Comparison of ENCODE assay signal across 8 cellular contexts in genomic region chr2:101823347-101823791, GRCh38.
DNase-seq lines count a peak whose midpoint lies in the region; ATAC-seq and TF ChIP-seq lines count a peak whose summit lies in the region.

No MANE protein-coding gene starts in this region.

- peak; percentile 60 for ATAC-seq in HG03135 (IDR thresholded peaks at IDR 0.05; ENCODE audit: unreplicated experiment)

- DNase-seq in GM13977 (ENCODE audit: low spot score): peak; percentile 18
- DNase-seq in RWPE1 (ENCODE audit: low spot score): peak; percentile 49
- DNase-seq in activated effector memory CD4-positive, alpha-beta T cell treated with anti-CD3 and anti-CD28 coated beads, Interleukin-2, amount 50 U/mL, for 16 hours: peak; percentile 85
- DNase-seq in glomerular visceral epithelial cell (ENCODE audit: extremely low spot score): peak; percentile 80
- DNase-seq in retinal pigment epithelial cell (ENCODE audit: low read depth): no peak
- DNase-seq in NCI-H1105 (lab: John Stamatoyannopoulos, UW): no peak
- no peak for DNase-seq in NCI-H2081 treated with DMSO at 0.1 percent for 48 hours (lab: John Stamatoyannopoulos, UW)

- TF ChIP-seq CTCF in GM13977 (IDR thresholded peaks at IDR 0.05; ENCODE audit: extremely low read depth, insufficient read depth, missing control alignments) (peak; percentile 84), RWPE1 (conservative IDR thresholded peaks at IDR 0.05; ENCODE audit: low read depth) (peak; percentile 37), retinal pigment epithelial cell (conservative IDR thresholded peaks at IDR 0.05; ENCODE audit: low read depth, low read length) (peak; percentile 80)

- CTCF ChIA-PET in RWPE1 (lab: Yijun Ruan, JAX): interaction anchor here (0.6 to 1.3 kb wide), 5 partner anchors 78 to 303 kb away, joined by 3 to 5 read pairs (median 3); partner anchors contain the start of gene MAP4K4

- H3K4me3 ChIP-seq in retinal pigment epithelial cell (ENCODE audit: low read length): no peak overlapping the region

- POLR2A ChIA-PET in RWPE1 (lab: Yijun Ruan, JAX; ENCODE audit: low non-redundant PET): no interaction called here

- no peak overlapping the region for H3K27ac ChIP-seq in RWPE1

- in situ Hi-C loops in GM13977 (cut with MboI; ENCODE audit: low pct_unique_long_range_greater_than_20kb, low sequenced_read_pairs, unreplicated experiment): no loop called here

Comparison
In these comparisons a context has a peak if more than half of its experiments do, and no peak if none do; other contexts are left out.
1. DNase-seq: peak in GM13977 (single experiment), RWPE1 (single experiment), activated effector memory CD4-positive, alpha-beta T cell treated with anti-CD3 and anti-CD28 coated beads, Interleukin-2, amount 50 U/mL, for 16 hours (single experiment) and glomerular visceral epithelial cell (single experiment); none in retinal pigment epithelial cell (single experiment), NCI-H1105 (single experiment) and NCI-H2081 treated with DMSO at 0.1 percent for 48 hours (single experiment).
2. Peak in every context shown above with its lines, with median percentiles within 50 percentile points of each other: CTCF ChIP-seq.